In genomic region chr20:60341062-60341461, GRCh38 we compare ENCODE assay signal across 28 cellular contexts.
"Had no signal": no experiment of that assay in that cellular context is flagged by ENCODE, and none has a peak within 500 bp of the region (broad histone marks: within the 10 kb centered on the region; RNA-seq: fewer than 3 reads in every experiment).

No MANE protein-coding gene starts in this region.

- H3K36me3 ChIP-seq: adrenal gland, MG63, SJCRH30 had no signal

- H3K4me1 ChIP-seq: adrenal gland, SJCRH30 had no signal

- H3K27me3 ChIP-seq: adrenal gland, MG63 had no signal

- FAIRE-seq: bronchial epithelial cell had no signal

- H3K4me3 ChIP-seq: adrenal gland, MG63, SJCRH30, SK-N-MC had no signal

- DNase-seq: activated CD4-positive, alpha-beta memory T cell treated with anti-CD3 and anti-CD28 coated beads for 36 hours; activated CD4-positive, alpha-beta T cell treated with anti-CD3 and anti-CD28 coated beads for 36 hours; activated CD4-positive, alpha-beta T cell treated with anti-CD3 and anti-CD28 coated beads, Interleukin-2, amount 10 ng/mL, durations not matched to agents 7 days and 5 days; activated CD8-positive, alpha-beta memory T cell treated with anti-CD3 and anti-CD28 coated beads, Interleukin-2, amount 50 U/mL, for 4 hours; activated gamma-delta T cell treated with Interleukin-2 at 50 U/mL for 16 hours; activated naive CD4-positive, alpha-beta T cell treated with anti-CD3 and anti-CD28 coated beads for 36 hours; activated T-cell treated with anti-CD3 and anti-CD28 coated beads for 4 hours; activated T-cell treated with anti-CD3 and anti-CD28 coated beads, Interleukin-2, amount 50 U/mL, for 4 hours; adrenal gland; caudate nucleus; cerebellar nuclear complex; MG63; NCI-H1048; NCI-H1436 treated with DMSO at 0.1 percent for 48 hours; NCI-H1694 treated with DMSO at 0.1 percent for 48 hours; NCI-H2029; NCI-H345; NCI-H524 treated with DMSO at 0.1 percent for 48 hours; SHP77; SJCRH30; T1000 had no signal

- H3K9me3 ChIP-seq: adrenal gland, MG63, SJCRH30 had no signal

- ATAC-seq: activated CD4-positive, alpha-beta T cell treated with anti-CD3 and anti-CD28 coated beads for 36 hours; activated CD4-positive, CD25-positive, alpha-beta regulatory T cell treated with anti-CD3 and anti-CD28 coated beads, Interleukin-2, amount 50 U/mL, for 24 hours; activated naive CD4-positive, alpha-beta T cell treated with anti-CD3 and anti-CD28 coated beads, Interleukin-2, amount 50 U/mL, for 72 hours; activated T-cell treated with anti-CD3 and anti-CD28 coated beads, Interleukin-2, amount 50 U/mL, for 4 hours; Panc1; WTC11 had no signal

- H3K27ac ChIP-seq: adrenal gland, KMS-11, SJCRH30, SK-N-MC had no signal

- H3K4me2 ChIP-seq: KMS-11 had no signal
